ENCODE assay signal across 23 cellular contexts in genomic region chr6:14948586-14949245, GRCh38.
"Had no signal": no experiment of that assay in that cellular context is flagged by ENCODE, and none has a peak within 500 bp of the region (broad histone marks: within the 10 kb centered on the region; RNA-seq: fewer than 3 reads in every experiment).

No MANE protein-coding gene starts in this region.

- DNase-seq: activated CD4-positive, alpha-beta memory T cell treated with anti-CD3 and anti-CD28 coated beads, Interleukin-2, amount 10 ng/mL, durations not matched to agents 7 days and 5 days; activated CD4-positive, alpha-beta T cell treated with anti-CD3 and anti-CD28 coated beads, Interleukin-2, amount 10 ng/mL, durations not matched to agents 24 days and 14 days; activated CD4-positive, CD25-positive, alpha-beta regulatory T cell treated with anti-CD3 and anti-CD28 coated beads, Interleukin-2, amount 50 U/mL, for 72 hours; activated CD8-positive, alpha-beta memory T cell treated with anti-CD3 and anti-CD28 coated beads, Interleukin-2, amount 50 U/mL, for 48 hours; activated gamma-delta T cell; activated naive CD4-positive, alpha-beta T cell treated with anti-CD3 and anti-CD28 coated beads, Interleukin-2, amount 50 U/mL, for 16 hours; activated T-cell treated with anti-CD3 and anti-CD28 coated beads, Interleukin-2, amount 50 U/mL, for 24 hours; amniotic stem cell; brain microvascular endothelial cell; dorsolateral prefrontal cortex; effector memory CD4-positive, alpha-beta T cell; erythroblast; hippocampal formation; left cardiac atrium; mammary epithelial cell; naive B cell; nephron progenitor cell; occipital lobe; right cardiac atrium; stimulated activated naive CD4-positive, alpha-beta T cell; tibial artery; upper lobe of right lung; WERI-Rb-1 had no signal

- ATAC-seq: left cardiac atrium, right cardiac atrium, upper lobe of right lung had no signal
